Comparison of ENCODE assay signal across 11 cellular contexts in genomic region chr2:173881886-173882285, GRCh38.
DNase-seq lines count a peak whose midpoint lies in the region; FAIRE-seq and TF ChIP-seq lines count a peak whose summit lies in the region.
"Had no signal": no experiment of that assay in that cellular context is flagged by ENCODE, and none has a peak within 500 bp of the region (broad histone marks: within the 10 kb centered on the region; RNA-seq: fewer than 3 reads in every experiment).

No MANE protein-coding gene starts in this region.

- H3K27me3 ChIP-seq in Caco-2 (replicated peaks; ENCODE audit: control insufficient read depth, insufficient read depth, low read length) = no peaks in the 10 kb centered on the region
- H3K27me3 ChIP-seq: MG63 had no signal

- no peaks in the 10 kb centered on the region for H3K27me3 Mint-ChIP-seq in Caco-2 (ENCODE audit: insufficient read depth, unreplicated experiment)

- H3K4me1 ChIP-seq in Caco-2 = no peaks in the 10 kb centered on the region

- FAIRE-seq in frontal cortex (lab: Jason Lieb, UNC) = no peak

- peaks cover 2% of the 10 kb centered on the region for H3K4me1 Mint-ChIP-seq in Caco-2 (ENCODE audit: low read depth, unreplicated experiment)

- no peak for TF ChIP-seq CTCF in epithelial cell of esophagus (IDR thresholded peaks at IDR 0.05; ENCODE audit: insufficient read depth, low read depth, low read length, missing control alignments)
- no peak for TF ChIP-seq CTCF in retinal pigment epithelial cell (conservative IDR thresholded peaks at IDR 0.05; ENCODE audit: low read depth, low read length)
- TF ChIP-seq CTCF in Caco-2 (IDR thresholded peaks at IDR 0.05; ENCODE audit: insufficient read depth in 1 of 2, low read depth in 1 of 2, low read length in 1 of 2, severe bottlenecking in 1 of 2, unreplicated experiment in 1 of 2) = no peak

- CTCF ChIA-PET in Caco-2 (lab: Charles Lee) = no interaction called here

- H3K27ac Mint-ChIP-seq in Caco-2 (ENCODE audit: unreplicated experiment) = no peak overlapping the region
- H3K27ac Mint-ChIP-seq: HFFc6 had no signal

- DNase-seq in DMS79 treated with DMSO at 0.1 percent for 48 hours (lab: John Stamatoyannopoulos, UW) (peak; percentile 47), DMS79 (lab: John Stamatoyannopoulos, UW) (no peak), NCI-H345 (lab: John Stamatoyannopoulos, UW) (peak; percentile 66), epithelial cell of esophagus (ENCODE audit: low read depth) (peak; percentile 47), retinal pigment epithelial cell (ENCODE audit: low read depth) (peak; percentile 6), globus pallidus (ENCODE audit: low spot score) (no peak), Caco-2 (no peak), frontal cortex (ENCODE audit: low spot score in 2 of 2) (no peak)
- DNase-seq: HFFc6, SIG-M5 had no signal

- H3K4me3 Mint-ChIP-seq in Caco-2 (ENCODE audit: unreplicated experiment) = no peak overlapping the region
- H3K4me3 Mint-ChIP-seq: HFFc6 had no signal

- H3K9me3 Mint-ChIP-seq in Caco-2 (ENCODE audit: unreplicated experiment) = no peaks in the 10 kb centered on the region
- H3K9me3 Mint-ChIP-seq: HFFc6 had no signal

- H3K36me3 ChIP-seq in Caco-2 (ENCODE audit: control insufficient read depth, insufficient read depth, low read length) = no peaks in the 10 kb centered on the region
- H3K36me3 ChIP-seq: MG63 had no signal

- H3K9me3 ChIP-seq in Caco-2 = no peaks in the 10 kb centered on the region

- BruUV-seq in Caco-2 (replicated peaks; lab: Mats Ljungman, UMichigan) = no TSS peak

- peaks cover 9% of the 10 kb centered on the region for H3K36me3 Mint-ChIP-seq in Caco-2 (ENCODE audit: insufficient read depth, unreplicated experiment)

- H3K4me3 ChIP-seq in epithelial cell of esophagus (ENCODE audit: low read length) (no peak overlapping the region), retinal pigment epithelial cell (ENCODE audit: low read length) (no peak overlapping the region), Caco-2 (ENCODE audit: low read depth, low read length) (no peak overlapping the region)
- H3K4me3 ChIP-seq: MG63 had no signal

- intact Hi-C loops in Caco-2 (cut with micrococcal nuclease; ENCODE audit: unreplicated experiment) = loop anchor here (5.0 kb wide), 1 partner anchor 195 kb away; no protein-coding TSS in a partner anchor

- POLR2A ChIA-PET in Caco-2 (lab: Charles Lee) = no interaction called here

Comparison
In these comparisons a context has a peak if more than half of its experiments do, and no peak if none do; other contexts are left out.
1. DNase-seq: peak in DMS79 treated with DMSO at 0.1 percent for 48 hours (single experiment), NCI-H345 (single experiment), epithelial cell of esophagus (single experiment) and retinal pigment epithelial cell (single experiment); none in DMS79 (single experiment), globus pallidus (single experiment), Caco-2 (0 of 2) and frontal cortex (0 of 2).